ENCODE assay signal across 9 cellular contexts in the genomic region with DNA sequence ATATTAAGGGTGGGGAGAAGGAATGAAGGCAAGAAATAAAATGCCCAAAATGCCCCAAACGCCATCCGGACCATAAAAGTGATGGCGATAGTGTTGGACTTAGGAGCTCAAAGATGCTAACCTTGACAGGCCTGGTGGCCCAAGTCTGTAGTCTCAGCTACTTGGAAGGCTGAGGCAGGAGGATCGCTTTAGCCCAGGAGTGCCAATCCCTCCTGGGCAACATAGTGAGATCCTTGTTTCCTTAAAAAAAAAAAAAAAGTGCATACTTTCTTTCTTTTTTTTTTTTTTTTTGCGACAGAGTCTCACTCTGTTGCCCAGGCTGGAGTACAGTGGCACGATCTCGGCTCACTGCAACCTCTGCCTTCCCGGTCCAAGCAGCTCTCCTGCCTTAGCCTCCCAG. TPM values are rescaled to one million over a fixed set of nuclear protein-coding genes. Genes with fewer than 3 reads are reported as not detected.
DNase-seq lines count a peak whose midpoint lies in the region; TF ChIP-seq lines count a peak whose summit lies in the region.
"Had no signal": no experiment of that assay in that cellular context is flagged by ENCODE, and none has a peak within 500 bp of the region (broad histone marks: within the 10 kb centered on the region; RNA-seq: fewer than 3 reads in every experiment).

No MANE protein-coding gene starts in this region.

- H2AFZ ChIP-seq in ACC112 (ENCODE audit: low read length, unreplicated experiment) = no peak overlapping the region

- H3K4me1 ChIP-seq in ACC112 (ENCODE audit: control insufficient read depth, insufficient read depth, low read length, unreplicated experiment) (peaks cover 19% of the 10 kb centered on the region), HEK293 (ENCODE audit: control insufficient read depth, insufficient read depth, low read length) (0 out of 2 replicates have a peak, but pooled peaks cover 4% of the 10 kb centered on the region), mesodermal cell (ENCODE audit: control insufficient read depth, insufficient read depth, low read length, poor library complexity, severe bottlenecking) (peaks cover 14% of the 10 kb centered on the region), sigmoid colon (peaks cover 0 to 23% (median 15%) of the 10 kb centered on the region in 4 donors)

- in situ Hi-C loops in astrocyte of the spinal cord (cut with HindIII; ENCODE audit: low sequenced_read_pairs) = no loop called here

- H3K4me3 ChIP-seq in ACC112 (ENCODE audit: low read depth, low read length) (peak overlapping the region; percentile 93), HEK293 (ENCODE audit: low read depth, low read length) (no peak overlapping the region), astrocyte of the spinal cord (ENCODE audit: low read depth, low read length) (peak overlapping the region; percentile 64), mesodermal cell (ENCODE audit: extremely low read depth, insufficient read depth, low read length, poor library complexity, severe bottlenecking) (peak overlapping the region; percentile 57), sigmoid colon (peak overlapping the region in 1 of 4 donors; percentile 57)

- CTCF ChIA-PET in HEK293 (lab: Yijun Ruan, JAX) = interaction anchor here (0.6 to 2.1 kb wide), 3 partner anchors 11 to 405 kb away, joined by 4 to 11 read pairs (median 5); partner anchors contain the start of gene MRI1

- no peak for TF ChIP-seq EP300 in sigmoid colon (IDR thresholded peaks at IDR 0.05)

- no peaks in the 10 kb centered on the region for H3K36me3 ChIP-seq in ACC112 (ENCODE audit: insufficient read depth, low read length)
- peaks cover 0 to 14% of the 10 kb centered on the region in 2 experiments; a peak in 2 of 3 replicates for H3K36me3 ChIP-seq in HEK293 (ENCODE audit: control insufficient read depth in 2 of 2, insufficient read depth in 1 of 2, low read length in 2 of 2)
- peaks cover 24% of the 10 kb centered on the region for H3K36me3 ChIP-seq in mesodermal cell (ENCODE audit: control insufficient read depth, insufficient read depth, low read length)
- no peaks in the 10 kb centered on the region for H3K36me3 ChIP-seq in sigmoid colon

- WGBS in mesodermal cell (ENCODE audit: insufficient coverage in 2 of 2), 2 experiments = 89 to 92% methylated on average over 7 of the region's 8 CpGs
- 81 to 92% methylated on average over 8 of the region's 8 CpGs for WGBS in sigmoid colon, 2 donors

- no peak for TF ChIP-seq POLR2A in sigmoid colon (IDR thresholded peaks at IDR 0.05)

- peak overlapping the region; percentile 99; the same call in 1 of the 2 replicates for H3K27ac ChIP-seq in ACC112 (ENCODE audit: low read depth, low read length)
- H3K27ac ChIP-seq in HEK293 (ENCODE audit: extremely low read depth, low read depth, low read length) = 0 out of 2 replicates have a peak overlapping the region, but pooled peaks have one; percentile 46
- H3K27ac ChIP-seq in mesodermal cell (ENCODE audit: low read depth, low read length, severe bottlenecking) = no peak overlapping the region
- peak overlapping the region in 2 of 4 donors; percentile 85 for H3K27ac ChIP-seq in sigmoid colon

- intact Hi-C loops in sigmoid colon (cut with DNase I) = no loop called here

- H3K9me3 ChIP-seq in HEK293 (ENCODE audit: control insufficient read depth, insufficient read depth, low read depth, low read length) (no peaks in the 10 kb centered on the region), mesodermal cell (ENCODE audit: control insufficient read depth, low read length) (no peaks in the 10 kb centered on the region), sigmoid colon (no peaks in the 10 kb centered on the region)

- H3K79me2 ChIP-seq in ACC112 (ENCODE audit: control insufficient read depth, insufficient read depth, low read length, unreplicated experiment) = no peaks in the 10 kb centered on the region

- DNase-seq in astrocyte of the spinal cord (ENCODE audit: low read depth, low spot score) (no peak), sigmoid colon (no peak), GDM1 (lab: John Stamatoyannopoulos, UW) (no peak), NCI-H1092 treated with DMSO at 0.1 percent for 48 hours (lab: John Stamatoyannopoulos, UW) (no peak), HuH-7.5 (ENCODE audit: low spot score) (no peak)
- DNase-seq: NCI-H345 had no signal

- POLR2A ChIA-PET in HEK293 (lab: Yijun Ruan, JAX) = interaction anchor here (0.6 to 2.8 kb wide), 7 partner anchors 12 to 220 kb away, joined by 3 to 31 read pairs (median 4); partner anchors contain the start of gene DCAF15

- TF ChIP-seq CTCF in HEK293 (tag by site-specific recombination; IDR thresholded peaks at IDR 0.05) (no peak), astrocyte of the spinal cord (IDR thresholded peaks at IDR 0.05; ENCODE audit: low read depth, low read length) (no peak), sigmoid colon (IDR thresholded peaks at IDR 0.05) (no peak)

- H3K27me3 ChIP-seq in ACC112 (ENCODE audit: insufficient read depth, low read length) (no peaks in the 10 kb centered on the region), sigmoid colon (no peaks in the 10 kb centered on the region)

TF ChIP-seq in HEK293, 187 proteins besides CTCF, POLR2A, EP300 and RAD21 (continues in another document):
- TF ChIP-seq ZNF501 (tag by site-specific recombination; IDR thresholded peaks at IDR 0.05) (no peak), ZNF280D (tag by site-specific recombination; IDR thresholded peaks at IDR 0.05) (no peak), ZNF175 (tag by site-specific recombination; IDR thresholded peaks at IDR 0.05) (no peak), ZNF514 (tag by site-specific recombination; IDR thresholded peaks at IDR 0.05) (no peak), KLF7 (tag by site-specific recombination; IDR thresholded peaks at IDR 0.05; ENCODE audit: borderline replicate concordance) (no peak), ZNF133 (tag by site-specific recombination; IDR thresholded peaks at IDR 0.05) (no peak), ZNF558 (tag by site-specific recombination; IDR thresholded peaks at IDR 0.05) (no peak), ZNF629 (tag by site-specific recombination; IDR thresholded peaks at IDR 0.05) (no peak), WT1 (tag by site-specific recombination; IDR thresholded peaks at IDR 0.05) (no peak), ZNF792 (tag by site-specific recombination; IDR thresholded peaks at IDR 0.05) (no peak), ZNF596 (tag by site-specific recombination; IDR thresholded peaks at IDR 0.05) (no peak), HIC1 (tag by site-specific recombination; IDR thresholded peaks at IDR 0.05) (no peak)
- TF ChIP-seq, protein P1, sequence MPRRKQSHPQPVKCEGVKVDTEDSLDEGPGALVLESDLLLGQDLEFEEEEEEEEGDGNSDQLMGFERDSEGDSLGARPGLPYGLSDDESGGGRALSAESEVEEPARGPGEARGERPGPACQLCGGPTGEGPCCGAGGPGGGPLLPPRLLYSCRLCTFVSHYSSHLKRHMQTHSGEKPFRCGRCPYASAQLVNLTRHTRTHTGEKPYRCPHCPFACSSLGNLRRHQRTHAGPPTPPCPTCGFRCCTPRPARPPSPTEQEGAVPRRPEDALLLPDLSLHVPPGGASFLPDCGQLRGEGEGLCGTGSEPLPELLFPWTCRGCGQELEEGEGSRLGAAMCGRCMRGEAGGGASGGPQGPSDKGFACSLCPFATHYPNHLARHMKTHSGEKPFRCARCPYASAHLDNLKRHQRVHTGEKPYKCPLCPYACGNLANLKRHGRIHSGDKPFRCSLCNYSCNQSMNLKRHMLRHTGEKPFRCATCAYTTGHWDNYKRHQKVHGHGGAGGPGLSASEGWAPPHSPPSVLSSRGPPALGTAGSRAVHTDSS (tag by site-specific recombination; IDR thresholded peaks at IDR 0.05) = no peak

RNA-seq across cellular contexts. Expression of gene MRI1, which starts 32.0 kb away (rescaled TPM):
- polyA plus RNA-seq in mesodermal cell (2013, experiment 1 of 2) = 35.7 TPM
- polyA plus RNA-seq in mesodermal cell (2013, experiment 2 of 2) = 25.3 TPM
- total RNA-seq in sigmoid colon = 10 to 100 TPM; 26.2 to 70.9 (median 41.3) TPM
- 10 to 100 TPM in 2 of 3 donors, 1 to 10 TPM in 1; 5.8 to 27.4 (median 12.0) TPM for polyA plus RNA-seq in sigmoid colon

RNA-seq across cellular contexts. Expression of gene C19orf53, which starts 41.9 kb away (rescaled TPM):
- polyA plus RNA-seq in mesodermal cell (2013, experiment 1 of 2) = 170 TPM
- 158 TPM for polyA plus RNA-seq in mesodermal cell (2013, experiment 2 of 2)
- total RNA-seq in sigmoid colon = 100 to 1,000 TPM; 139 to 229 (median 198) TPM
- 100 to 1,000 TPM; 105 to 133 (median 113) TPM for polyA plus RNA-seq in sigmoid colon
